19 cellular contexts compared by ENCODE assay signal in genomic region chr2:30653847-30654246, GRCh38.
DNase-seq lines count a peak whose midpoint lies in the region; ATAC-seq, FAIRE-seq and TF ChIP-seq lines count a peak whose summit lies in the region.
"Had no signal": no experiment of that assay in that cellular context is flagged by ENCODE, and none has a peak within 500 bp of the region (broad histone marks: within the 10 kb centered on the region; RNA-seq: fewer than 3 reads in every experiment).

No MANE protein-coding gene starts in this region.

- TF ChIP-seq EP300 in HepG2 (IDR thresholded peaks at IDR 0.05; ENCODE audit: low read depth in 2 of 2, low read length in 2 of 2) (no peak), HepG2 (CRISPR knock-in tag; IDR thresholded peaks at IDR 0.05; ENCODE audit: borderline replicate concordance) (no peak)

- no peaks in the 10 kb centered on the region for H3K9me3 ChIP-seq in HepG2 (ENCODE audit: low read length)
- no peaks in the 10 kb centered on the region for H3K9me3 ChIP-seq in right lobe of liver
- H3K9me3 ChIP-seq in astrocyte (ENCODE audit: insufficient read depth, low read depth, low read length), result no peaks in the 10 kb centered on the region
- no peaks in the 10 kb centered on the region for H3K9me3 ChIP-seq in tibial artery
- H3K9me3 ChIP-seq in Karpas-422 (ENCODE audit: low read length), result no peaks in the 10 kb centered on the region
- H3K9me3 ChIP-seq: prostate gland had no signal

- intact Hi-C loops in HepG2 (cut with micrococcal nuclease; ENCODE audit: unreplicated experiment) (no loop called here), right lobe of liver (cut with DNase I) (no loop called here), left ventricle myocardium superior (cut with micrococcal nuclease) (no loop called here), tibial artery (cut with DNase I; ENCODE audit: low total_unique reads) (no loop called here)

- DNase-seq in HepG2 (ENCODE audit: low spot score) (no peak), right lobe of liver (no peak), astrocyte (ENCODE audit: low read depth) (peak; percentile 77), left ventricle myocardium superior (peak; percentile 67), tibial artery (peak; percentile 46 to 74), nephron progenitor cell (no peak), Karpas-422 (no peak), NCI-H2171 (lab: John Stamatoyannopoulos, UW) (no peak)
- DNase-seq: COR-L47; effector memory CD8-positive, alpha-beta T cell; foreskin keratinocyte; naive B cell; NCI-H1694 treated with DMSO at 0.1 percent for 48 hours; SHP77 had no signal

- TF ChIP-seq CTCF in HepG2 (CRISPR knock-in tag; IDR thresholded peaks at IDR 0.05), result no peak
- no peak for TF ChIP-seq CTCF in right lobe of liver (IDR thresholded peaks at IDR 0.05)
- TF ChIP-seq CTCF in astrocyte (IDR thresholded peaks at IDR 0.05; ENCODE audit: insufficient read depth, low read depth, low read length), result no peak
- TF ChIP-seq CTCF in tibial artery (IDR thresholded peaks at IDR 0.05), result no peak
- TF ChIP-seq CTCF in nephron progenitor cell (IDR thresholded peaks at IDR 0.05), result no peak

- H3K36me3 ChIP-seq in HepG2 (replicated peaks in 1 of 2; ENCODE audit: control insufficient read depth in 1 of 2, insufficient read depth in 2 of 2, low read length in 2 of 2) (no peaks in the 10 kb centered on the region), right lobe of liver (no peaks in the 10 kb centered on the region), astrocyte (ENCODE audit: insufficient read depth, low read length) (no peaks in the 10 kb centered on the region), tibial artery (no peaks in the 10 kb centered on the region), Karpas-422 (ENCODE audit: insufficient read depth, low read length) (no peaks in the 10 kb centered on the region)
- H3K36me3 ChIP-seq: prostate gland had no signal

- CTCF ChIA-PET in HepG2 (lab: Yijun Ruan, JAX; ENCODE audit: low intra/inter-chr PET ratio, low total read pairs), result no interaction called here

- H3K4me1 Mint-ChIP-seq in astrocyte (ENCODE audit: low read depth, unreplicated experiment) (peaks cover 22% of the 10 kb centered on the region), nephron progenitor cell (peaks cover 15% of the 10 kb centered on the region)
- H3K4me1 Mint-ChIP-seq: activated naive CD4-positive, alpha-beta T cell treated with anti-CD3 and anti-CD28 coated beads, Interleukin-2, amount 50 U/mL, for 24 hours; central memory CD8-positive, alpha-beta T cell had no signal

- 13% methylated on average over 2 of the region's 2 CpGs for WGBS in HepG2 (ENCODE audit: low lambda C conversion rate)
- WGBS in right lobe of liver (ENCODE audit: insufficient coverage, low coverage, low lambda C conversion rate, missing lambda C conversion rate), result no CpG with 5 or more reads among the region's 2 CpGs

- no peak overlapping the region for H3K9ac ChIP-seq in HepG2 (ENCODE audit: insufficient read depth, low read depth, low read length)
- H3K9ac ChIP-seq in astrocyte (ENCODE audit: low read length), result no peak overlapping the region
- no peak overlapping the region for H3K9ac ChIP-seq in Karpas-422 (ENCODE audit: low read length)

- no peaks in the 10 kb centered on the region for H3K9me2 ChIP-seq in Karpas-422 (replicated peaks; ENCODE audit: insufficient read depth, low read length)

- BruUV-seq in HepG2 (replicated peaks; lab: Mats Ljungman, UMichigan), result no TSS peak

- H3K27ac ChIP-seq in HepG2 (ENCODE audit: extremely low read length, insufficient read depth, low read length) (no peak overlapping the region), right lobe of liver (no peak overlapping the region), astrocyte (ENCODE audit: low read depth, low read length) (no peak overlapping the region), tibial artery (no peak overlapping the region), Karpas-422 (ENCODE audit: low read length) (no peak overlapping the region)
- H3K27ac ChIP-seq: foreskin keratinocyte, prostate gland had no signal

- H4K20me1 ChIP-seq in HepG2 (ENCODE audit: insufficient read depth, low read length), result no peaks in the 10 kb centered on the region
- H4K20me1 ChIP-seq in astrocyte (ENCODE audit: insufficient read depth, low read length), result no peaks in the 10 kb centered on the region
- no peaks in the 10 kb centered on the region for H4K20me1 ChIP-seq in Karpas-422 (ENCODE audit: insufficient read depth, low read depth, low read length)

- no peaks in the 10 kb centered on the region for H3K36me3 Mint-ChIP-seq in astrocyte (ENCODE audit: low read depth, unreplicated experiment)
- no peaks in the 10 kb centered on the region for H3K36me3 Mint-ChIP-seq in nephron progenitor cell (ENCODE audit: low read depth)
- H3K36me3 Mint-ChIP-seq: activated naive CD4-positive, alpha-beta T cell treated with anti-CD3 and anti-CD28 coated beads, Interleukin-2, amount 50 U/mL, for 24 hours; naive B cell had no signal

- H3K4me3 ChIP-seq in HepG2 (replicated peaks in 1 of 3; ENCODE audit: insufficient read depth in 1 of 3, low read depth in 2 of 3, low read length in 3 of 3) (no peak overlapping the region), right lobe of liver (no peak overlapping the region), astrocyte (ENCODE audit: insufficient read depth, low read depth, low read length) (no peak overlapping the region), tibial artery (no peak overlapping the region), Karpas-422 (ENCODE audit: low read length) (no peak overlapping the region)
- H3K4me3 ChIP-seq: prostate gland had no signal

- no peak overlapping the region for H3K4me2 ChIP-seq in HepG2 (ENCODE audit: low read depth, low read length)
- H3K4me2 ChIP-seq in astrocyte (ENCODE audit: low read length), result no peak overlapping the region
- no peak overlapping the region for H3K4me2 ChIP-seq in Karpas-422 (ENCODE audit: low read depth, low read length, poor library complexity, severe bottlenecking)

- no peak for TF ChIP-seq RAD21 in HepG2 (CRISPR knock-in tag; IDR thresholded peaks at IDR 0.05)

- POLR2A ChIA-PET in HepG2 (lab: Yijun Ruan, JAX), result no interaction called here

- H3K27me3 Mint-ChIP-seq in astrocyte (ENCODE audit: low read depth, unreplicated experiment), result no peaks in the 10 kb centered on the region
- H3K27me3 Mint-ChIP-seq in nephron progenitor cell (ENCODE audit: low read depth, poor library complexity), result peaks cover 4% of the 10 kb centered on the region
- H3K27me3 Mint-ChIP-seq: activated naive CD4-positive, alpha-beta T cell treated with anti-CD3 and anti-CD28 coated beads, Interleukin-2, amount 50 U/mL, for 24 hours; central memory CD8-positive, alpha-beta T cell had no signal

- ATAC-seq in HepG2 (peak; percentile 21; the same call in 1 of the 3 replicates), right lobe of liver (no peak), left ventricle myocardium superior (peak; percentile 86)
- ATAC-seq: effector memory CD8-positive, alpha-beta T cell; foreskin keratinocyte had no signal

- no peak overlapping the region for H3K27ac Mint-ChIP-seq in astrocyte (ENCODE audit: unreplicated experiment)
- no peak overlapping the region for H3K27ac Mint-ChIP-seq in nephron progenitor cell
- H3K27ac Mint-ChIP-seq: activated naive CD4-positive, alpha-beta T cell treated with anti-CD3 and anti-CD28 coated beads, Interleukin-2, amount 50 U/mL, for 24 hours; effector memory CD8-positive, alpha-beta T cell had no signal

- H3K4me3 Mint-ChIP-seq in astrocyte (ENCODE audit: unreplicated experiment), result no peak overlapping the region
- no peak overlapping the region for H3K4me3 Mint-ChIP-seq in nephron progenitor cell
- H3K4me3 Mint-ChIP-seq: activated naive CD4-positive, alpha-beta T cell treated with anti-CD3 and anti-CD28 coated beads, Interleukin-2, amount 50 U/mL, for 24 hours; central memory CD8-positive, alpha-beta T cell; effector memory CD8-positive, alpha-beta T cell; naive B cell had no signal

- no peak overlapping the region for H2AFZ ChIP-seq in HepG2 (ENCODE audit: low read length)
- H2AFZ ChIP-seq in astrocyte (ENCODE audit: low read depth, low read length), result no peak overlapping the region
- no peak overlapping the region for H2AFZ ChIP-seq in Karpas-422 (ENCODE audit: low read length)

- H3K9me3 Mint-ChIP-seq in astrocyte (ENCODE audit: unreplicated experiment), result no peaks in the 10 kb centered on the region
- H3K9me3 Mint-ChIP-seq in nephron progenitor cell, result no peaks in the 10 kb centered on the region
- H3K9me3 Mint-ChIP-seq: activated naive CD4-positive, alpha-beta T cell treated with anti-CD3 and anti-CD28 coated beads, Interleukin-2, amount 50 U/mL, for 24 hours; central memory CD8-positive, alpha-beta T cell; effector memory CD8-positive, alpha-beta T cell had no signal

- TF ChIP-seq POLR2A in HepG2 (IDR thresholded peaks at IDR 0.05; ENCODE audit: insufficient read depth in 1 of 2, low read depth in 2 of 2, low read length in 2 of 2) (no peak), right lobe of liver (IDR thresholded peaks at IDR 0.05) (no peak)

- in situ Hi-C loops in HepG2 (cut with HindIII; ENCODE audit: extremely low pct_ligation_motif_present, low pct_unique_long_range_greater_than_20kb), result no loop called here

- peaks cover 0 to 10% of the 10 kb centered on the region in 2 experiments; a peak in 4 of 5 replicates for H3K27me3 ChIP-seq in HepG2 (ENCODE audit: control insufficient read depth in 1 of 2, insufficient read depth in 2 of 2, low read length in 2 of 2)
- H3K27me3 ChIP-seq in right lobe of liver, result no peaks in the 10 kb centered on the region
- no peaks in the 10 kb centered on the region for H3K27me3 ChIP-seq in astrocyte (ENCODE audit: insufficient read depth, low read length)
- no peaks in the 10 kb centered on the region for H3K27me3 ChIP-seq in tibial artery
- no peaks in the 10 kb centered on the region for H3K27me3 ChIP-seq in Karpas-422 (ENCODE audit: low read length)
- H3K27me3 ChIP-seq: foreskin keratinocyte had no signal

- H3K79me2 ChIP-seq in HepG2 (ENCODE audit: insufficient read depth, low read length) (no peaks in the 10 kb centered on the region), astrocyte (ENCODE audit: insufficient read depth, low read length) (no peaks in the 10 kb centered on the region), Karpas-422 (ENCODE audit: low read length) (no peaks in the 10 kb centered on the region)

- FAIRE-seq in HepG2 (lab: Jason Lieb, UNC), result no peak
- FAIRE-seq in astrocyte (lab: Jason Lieb, UNC), result no peak
- FAIRE-seq: GM12891, H1 had no signal

- no peaks in the 10 kb centered on the region for H3K4me1 ChIP-seq in HepG2 (ENCODE audit: insufficient read depth, low read length)
- no peaks in the 10 kb centered on the region for H3K4me1 ChIP-seq in right lobe of liver
- H3K4me1 ChIP-seq in astrocyte (ENCODE audit: insufficient read depth, low read length), result peaks cover 21% of the 10 kb centered on the region
- peaks cover 0 to 3% (median 0%) of the 10 kb centered on the region in 4 donors for H3K4me1 ChIP-seq in tibial artery
- no peaks in the 10 kb centered on the region; the same call in 1 of the 2 replicates for H3K4me1 ChIP-seq in Karpas-422 (ENCODE audit: low read length)
- H3K4me1 ChIP-seq: foreskin keratinocyte, prostate gland had no signal

TF ChIP-seq in HepG2, 621 proteins besides CTCF, POLR2A, EP300 and RAD21 (continues in another document):
- no peak for TF ChIP-seq SALL1 (CRISPR knock-in tag; IDR thresholded peaks at IDR 0.05)

Comparison
In these comparisons a context has a peak if more than half of its experiments do, and no peak if none do; other contexts are left out.
1. ATAC-seq: peak in HepG2 (single experiment) and left ventricle myocardium superior (single experiment); none in right lobe of liver (0 of 4).
2. DNase-seq: peak in astrocyte (single experiment), left ventricle myocardium superior (single experiment) and tibial artery (2 of 2); none in HepG2 (single experiment), right lobe of liver (0 of 3), nephron progenitor cell (single experiment), Karpas-422 (single experiment) and NCI-H2171 (single experiment).